9 cellular contexts compared by ENCODE assay signal in the genomic region with DNA sequence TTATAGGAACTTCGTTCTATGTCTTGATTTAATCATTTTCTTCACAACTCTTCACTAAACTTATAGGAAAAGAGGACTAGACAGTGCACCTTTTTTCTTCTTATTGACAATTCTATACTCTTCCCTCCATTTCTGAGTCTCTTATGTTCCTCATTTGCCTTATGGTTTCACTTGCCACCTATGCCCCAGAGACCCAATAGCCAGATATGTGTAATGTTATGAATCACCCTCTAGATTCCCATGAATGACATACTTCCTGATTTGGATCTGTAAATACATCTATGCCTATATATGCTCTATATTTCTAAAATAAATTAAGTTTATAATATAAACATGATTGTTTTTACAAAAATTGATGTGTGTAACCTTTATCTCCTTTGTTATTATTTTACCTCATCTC.
DNase-seq lines count a peak whose midpoint lies in the region; ATAC-seq, FAIRE-seq and TF ChIP-seq lines count a peak whose summit lies in the region.
"Had no signal": no experiment of that assay in that cellular context is flagged by ENCODE, and none has a peak within 500 bp of the region (broad histone marks: within the 10 kb centered on the region; RNA-seq: fewer than 3 reads in every experiment).

No MANE protein-coding gene starts in this region.

- no peak overlapping the region for H3K9ac ChIP-seq in skeletal muscle tissue (ENCODE audit: low read depth in 1 of 3, low read length in 3 of 3)

- H3K9me3 ChIP-seq in RWPE2 (ENCODE audit: severe bottlenecking): no peaks in the 10 kb centered on the region
- no peaks in the 10 kb centered on the region for H3K9me3 ChIP-seq in skeletal muscle tissue (ENCODE audit: control insufficient read depth in 3 of 3, low read length in 3 of 3)

- H3K4me3 ChIP-seq in RWPE2 (ENCODE audit: severe bottlenecking) (no peak overlapping the region), skeletal muscle tissue (ENCODE audit: low read length in 3 of 3) (no peak overlapping the region)

- H3K27ac ChIP-seq in RWPE2 (ENCODE audit: poor library complexity, severe bottlenecking) (no peak overlapping the region), skeletal muscle tissue (ENCODE audit: low read depth, low read length) (peak overlapping the region; percentile 21)

- no peak for TF ChIP-seq CTCF in RWPE2 (IDR thresholded peaks at IDR 0.05; ENCODE audit: poor library complexity, severe bottlenecking)

- H3K27me3 ChIP-seq in RWPE2 (ENCODE audit: insufficient read depth, poor library complexity, severe bottlenecking): no peaks in the 10 kb centered on the region
- no peaks in the 10 kb centered on the region for H3K27me3 ChIP-seq in skeletal muscle tissue (ENCODE audit: control insufficient read depth in 3 of 3, insufficient read depth in 3 of 3, low read length in 3 of 3)

- no peaks in the 10 kb centered on the region for H3K36me3 ChIP-seq in RWPE2 (ENCODE audit: low read depth)
- no peaks in the 10 kb centered on the region for H3K36me3 ChIP-seq in skeletal muscle tissue (ENCODE audit: control insufficient read depth in 3 of 3, insufficient read depth in 3 of 3, low read length in 3 of 3)

- no peak for FAIRE-seq in GM19239 (lab: Jason Lieb, UNC)
- FAIRE-seq: H1 had no signal

- peak; percentile 6 for DNase-seq in GM19239 (ENCODE audit: insufficient read length, low spot score)
- DNase-seq in RWPE2 (ENCODE audit: low spot score): no peak
- no peak for DNase-seq in stimulated activated naive CD4-positive, alpha-beta T cell (lab: John Stamatoyannopoulos, UW)
- no peak for DNase-seq in dermis blood vessel endothelial cell
- no peak for DNase-seq in NCI-H2227 (lab: John Stamatoyannopoulos, UW; ENCODE audit: unreplicated experiment)
- DNase-seq: endodermal cell had no signal

- H3K4me1 ChIP-seq in RWPE2 (ENCODE audit: insufficient read depth, poor library complexity, severe bottlenecking) (no peaks in the 10 kb centered on the region), skeletal muscle tissue (ENCODE audit: control insufficient read depth in 3 of 3, insufficient read depth in 3 of 3, low read length in 3 of 3) (no peaks in the 10 kb centered on the region)

- peak; percentile 65 for ATAC-seq in HG03039 (IDR thresholded peaks at IDR 0.05; ENCODE audit: unreplicated experiment)
- ATAC-seq in RWPE2 (ENCODE audit: low read depth): peak; percentile 27; the same call in 1 of the 3 replicates
